ENCODE assay signal across 9 cellular contexts in genomic region chr17:50209472-50210248, GRCh38. TPM values are rescaled to one million over a fixed set of nuclear protein-coding genes. Genes with fewer than 3 reads are reported as not detected.
DNase-seq lines count a peak whose midpoint lies in the region; ATAC-seq lines count a peak whose summit lies in the region.
"Had no signal": no experiment of that assay in that cellular context is flagged by ENCODE, and none has a peak within 500 bp of the region (broad histone marks: within the 10 kb centered on the region; RNA-seq: fewer than 3 reads in every experiment).

No MANE protein-coding gene starts in this region.

- peaks cover 14 to 17% of the 10 kb centered on the region in 2 donors for H3K4me1 Mint-ChIP-seq in effector memory CD8-positive, alpha-beta T cell (ENCODE audit: low read depth in 2 of 2)

- peak; percentile 95 for DNase-seq in AG08395 (ENCODE audit: low spot score)
- peak; percentile 34 to 76 for DNase-seq in NCI-H524 (lab: John Stamatoyannopoulos, UW)
- DNase-seq in myocyte (ENCODE audit: low read depth): peak; percentile 98
- no peak for DNase-seq in foreskin melanocyte
- no peak for DNase-seq in effector memory CD8-positive, alpha-beta T cell
- DNase-seq in activated CD4-positive, CD25-positive, alpha-beta regulatory T cell (lab: John Stamatoyannopoulos, UW): no peak
- no peak for DNase-seq in stimulated activated CD4-positive, alpha-beta T cell treated with anti-CD3 and anti-CD28 coated beads, Interleukin-15, amount 100 ng/mL, for 24 hours

- H3K27ac Mint-ChIP-seq in effector memory CD8-positive, alpha-beta T cell: no peak overlapping the region

- no peaks in the 10 kb centered on the region for H3K36me3 Mint-ChIP-seq in effector memory CD8-positive, alpha-beta T cell (ENCODE audit: insufficient read depth)

- peak; percentile 41 for ATAC-seq in esophagus mucosa
- no peak for ATAC-seq in effector memory CD8-positive, alpha-beta T cell (replicated peaks)

- H3K4me3 Mint-ChIP-seq in effector memory CD8-positive, alpha-beta T cell: no peak overlapping the region

- peaks cover 65 to 97% of the 10 kb centered on the region in 2 donors for H3K27me3 Mint-ChIP-seq in effector memory CD8-positive, alpha-beta T cell

- H3K9me3 Mint-ChIP-seq in effector memory CD8-positive, alpha-beta T cell: no peaks in the 10 kb centered on the region

RNA-seq across cellular contexts. Expression of gene COL1A1, which starts 8.2 kb away (rescaled TPM):
- total RNA-seq in esophagus mucosa: 42.7 TPM
- total RNA-seq in myocyte: 604 and 719 TPM in 2 replicates
- 15,153 TPM for polyA plus RNA-seq in myocyte (2012)

RNA-seq across cellular contexts. Expression of gene SGCA, which starts 43.9 kb away (rescaled TPM):
- 0.64 TPM for total RNA-seq in esophagus mucosa
- total RNA-seq in myocyte: 428 and 447 TPM in 2 replicates
- 303 TPM for polyA plus RNA-seq in myocyte (2012)
- total RNA-seq: bronchial epithelial cell had no signal

RNA-seq across cellular contexts. Expression of gene PPP1R9B, which starts 59.2 kb away (rescaled TPM):
- total RNA-seq in esophagus mucosa: 26.3 TPM
- total RNA-seq in myocyte: 40.5 and 44.2 TPM in 2 replicates
- polyA plus RNA-seq in myocyte (2012): 43.6 TPM

Comparison
In these comparisons a context has a peak if more than half of its experiments do, and no peak if none do; other contexts are left out.
1. DNase-seq: peak in AG08395 (single experiment), NCI-H524 (2 of 2) and myocyte (single experiment); none in foreskin melanocyte (single experiment), effector memory CD8-positive, alpha-beta T cell (0 of 3), activated CD4-positive, CD25-positive, alpha-beta regulatory T cell (0 of 4) and stimulated activated CD4-positive, alpha-beta T cell treated with anti-CD3 and anti-CD28 coated beads, Interleukin-15, amount 100 ng/mL, for 24 hours (single experiment).
2. RNA of gene COL1A1, which starts 8.2 kb away (total RNA-seq): 604 to 719 TPM in myocyte; 42.7 TPM in esophagus mucosa (single experiment); every median in the first group is over 10 times any median in the second.
3. RNA of gene SGCA, which starts 43.9 kb away (total RNA-seq): 428 to 447 TPM in myocyte; 0.64 TPM in esophagus mucosa (single experiment); every median in the first group is over 100 times any median in the second.